In the genomic region with DNA sequence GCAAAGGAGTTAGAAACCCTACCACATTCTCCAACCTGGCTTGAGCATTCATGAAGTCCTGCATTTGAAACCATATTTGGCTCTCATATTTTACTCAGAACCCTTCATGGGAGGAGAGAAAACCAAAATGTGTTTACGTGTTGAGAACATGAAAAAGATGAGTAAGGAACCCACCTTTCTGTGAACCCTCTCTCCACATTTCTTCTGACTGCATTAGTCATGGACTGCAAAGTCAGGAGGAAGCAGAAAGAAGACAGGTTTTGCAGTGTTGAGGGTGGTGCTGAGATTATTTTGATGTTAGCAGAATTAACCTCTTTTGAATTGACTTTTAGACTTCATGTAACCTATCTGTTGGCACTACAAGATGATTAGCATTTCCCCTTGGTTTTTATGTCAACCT, we compare ENCODE assay signal across 34 cellular contexts. TPM values are rescaled to one million over a fixed set of nuclear protein-coding genes. Genes with fewer than 3 reads are reported as not detected.
"Had no signal": no experiment of that assay in that cellular context is flagged by ENCODE, and none has a peak within 500 bp of the region (broad histone marks: within the 10 kb centered on the region; RNA-seq: fewer than 3 reads in every experiment).

No MANE protein-coding gene starts in this region.

- H3K9me3 Mint-ChIP-seq: endodermal cell; immature natural killer cell; memory B cell; naive thymus-derived CD4-positive, alpha-beta T cell; neural progenitor cell; type B pancreatic cell had no signal

- H3K27me3 Mint-ChIP-seq: activated naive CD8-positive, alpha-beta T cell; memory B cell; T-helper 17 cell; type B pancreatic cell had no signal

- H3K36me3 ChIP-seq: ascending aorta, brain microvascular endothelial cell, heart left ventricle, neural progenitor cell, uterus, WERI-Rb-1 had no signal

- DNase-seq: activated CD4-positive, alpha-beta T cell treated with anti-CD3 and anti-CD28 coated beads for 1 hour; activated CD8-positive, alpha-beta memory T cell treated with anti-CD3 and anti-CD28 coated beads for 24 hours; activated effector memory CD4-positive, alpha-beta T cell treated with Interleukin-2 at 50 U/mL for 16 hours; activated naive CD4-positive, alpha-beta T cell treated with Interleukin-2 at 50 U/mL for 16 hours; activated T-cell treated with anti-CD3 and anti-CD28 coated beads, Interleukin-2, amount 50 U/mL, for 48 hours; brain microvascular endothelial cell; caudate nucleus; endodermal cell; foreskin fibroblast; heart left ventricle; hypothalamus; immature natural killer cell; midbrain; naive thymus-derived CD4-positive, alpha-beta T cell; occipital lobe; psoas muscle; stimulated activated naive CD4-positive, alpha-beta T cell treated with Interleukin-2 at 50 U/mL for 16 hours; substantia nigra; T-helper 17 cell; T1000; uterus; WERI-Rb-1 had no signal

- H3K4me1 ChIP-seq: ascending aorta, neural progenitor cell, psoas muscle, uterus had no signal

- ATAC-seq: heart left ventricle; naive thymus-derived CD4-positive, alpha-beta T cell; psoas muscle; SK-N-SH treated with all-trans-retinoic acid at 6 μM for 48 hours; T-helper 17 cell had no signal

- H3K27me3 ChIP-seq: ascending aorta, brain microvascular endothelial cell, heart left ventricle, neural progenitor cell, uterus had no signal

- H3K27ac Mint-ChIP-seq: activated naive CD8-positive, alpha-beta T cell; endodermal cell; memory B cell; naive thymus-derived CD4-positive, alpha-beta T cell; neural progenitor cell; T-helper 17 cell; type B pancreatic cell had no signal

- H3K36me3 Mint-ChIP-seq: immature natural killer cell, memory B cell, neural progenitor cell, type B pancreatic cell had no signal

- H3K9me3 ChIP-seq: ascending aorta, heart left ventricle, psoas muscle, uterus had no signal

- H3K4me1 Mint-ChIP-seq: immature natural killer cell; naive thymus-derived CD4-positive, alpha-beta T cell; T-helper 17 cell had no signal

- H3K27ac ChIP-seq: ascending aorta, brain microvascular endothelial cell, heart left ventricle, neural progenitor cell, parathyroid adenoma, psoas muscle, uterus, WERI-Rb-1 had no signal

- H3K4me3 ChIP-seq: ascending aorta, heart left ventricle, neural progenitor cell, psoas muscle, smooth muscle cell, uterus had no signal

- H3K4me3 Mint-ChIP-seq: activated naive CD8-positive, alpha-beta T cell; endodermal cell; immature natural killer cell; memory B cell; naive thymus-derived CD4-positive, alpha-beta T cell; neural progenitor cell; T-helper 17 cell; type B pancreatic cell had no signal

RNA-seq across cellular contexts. Expression of a gene that starts 4.9 kb away (rescaled TPM):
- total RNA-seq: ascending aorta; chondrocyte; endodermal cell; kidney epithelial cell; lower leg skin; naive thymus-derived CD4-positive, alpha-beta T cell; smooth muscle cell; T-helper 17 cell had no signal
- polyA plus RNA-seq: adipose tissue, heart left ventricle, psoas muscle, smooth muscle cell had no signal
